Comparison of ENCODE assay signal across 26 cellular contexts in genomic region chr7:94130716-94131115, GRCh38.
DNase-seq lines count a peak whose midpoint lies in the region; ATAC-seq and TF ChIP-seq lines count a peak whose summit lies in the region.
"Had no signal": no experiment of that assay in that cellular context is flagged by ENCODE, and none has a peak within 500 bp of the region (broad histone marks: within the 10 kb centered on the region; RNA-seq: fewer than 3 reads in every experiment).

No MANE protein-coding gene starts in this region.

- no peak overlapping the region for H2AFZ ChIP-seq in ACC112 (ENCODE audit: low read length, unreplicated experiment)
- H2AFZ ChIP-seq in fibroblast of lung (ENCODE audit: low read length) = no peak overlapping the region
- H2AFZ ChIP-seq in trophoblast cell (ENCODE audit: insufficient read depth, low read length, poor library complexity) = no peak overlapping the region

- no peaks in the 10 kb centered on the region for H3K36me3 Mint-ChIP-seq in mesothelial cell of epicardium
- H3K36me3 Mint-ChIP-seq: CD4-positive, alpha-beta memory T cell had no signal

- H3K4me1 ChIP-seq in ACC112 (ENCODE audit: control insufficient read depth, insufficient read depth, low read length, unreplicated experiment) (peaks cover 35% of the 10 kb centered on the region), fibroblast of lung (ENCODE audit: control insufficient read depth, extremely low read depth, insufficient read depth, low read length) (peaks cover 10% of the 10 kb centered on the region), trophoblast cell (ENCODE audit: control insufficient read depth in 1 of 2, insufficient read depth in 2 of 2, low read length in 2 of 2) (peaks cover 0 to 3% of the 10 kb centered on the region in 2 experiments)

- no peak overlapping the region for H2AK5ac ChIP-seq in trophoblast cell (ENCODE audit: low read length)

- no CpG with 5 or more reads among the region's 3 CpGs for WGBS in trophoblast cell (ENCODE audit: extremely low coverage, insufficient coverage, insufficient read length)

- no peak overlapping the region for H3K14ac ChIP-seq in trophoblast cell (ENCODE audit: low read length)

- H3K4me3 ChIP-seq in ACC112 (ENCODE audit: low read depth, low read length) = no peak overlapping the region
- H3K4me3 ChIP-seq in fibroblast of lung (replicated peaks in 1 of 4; ENCODE audit: control extremely low read depth in 1 of 4, insufficient read depth in 1 of 4, low read depth in 3 of 4, low read length in 4 of 4) = no peak overlapping the region
- no peak overlapping the region for H3K4me3 ChIP-seq in trophoblast cell (ENCODE audit: low read depth, low read length)
- H3K4me3 ChIP-seq: SJCRH30 had no signal

- H3K4ac ChIP-seq in trophoblast cell (ENCODE audit: low read depth, low read length) = no peak overlapping the region

- H2BK120ac ChIP-seq in trophoblast cell (ENCODE audit: insufficient read depth, low read length, poor library complexity) = no peak overlapping the region

- no peak overlapping the region for H4K12ac ChIP-seq in trophoblast cell (ENCODE audit: low read depth, low read length)

- H3K9ac ChIP-seq in fibroblast of lung (ENCODE audit: insufficient read depth, low read length) (no peak overlapping the region), trophoblast cell (ENCODE audit: low read length) (no peak overlapping the region)

- H3K4me2 ChIP-seq in fibroblast of lung (ENCODE audit: extremely low read depth, insufficient read depth, low read length) (no peak overlapping the region), trophoblast cell (ENCODE audit: low read length) (no peak overlapping the region)

- H3K4me1 Mint-ChIP-seq in mesothelial cell of epicardium = peaks cover 16% of the 10 kb centered on the region
- H3K4me1 Mint-ChIP-seq: CD4-positive, alpha-beta memory T cell had no signal

- H3K9me3 ChIP-seq in fibroblast of lung (ENCODE audit: control insufficient read depth, insufficient read depth, low read depth, low read length) (no peaks in the 10 kb centered on the region), trophoblast cell (ENCODE audit: insufficient read depth, low read depth, low read length) (no peaks in the 10 kb centered on the region)
- H3K9me3 ChIP-seq: SJCRH30 had no signal

- H3K27ac ChIP-seq in ACC112 (ENCODE audit: low read depth, low read length) (peak overlapping the region; percentile 51; the same call in 1 of the 2 replicates), fibroblast of lung (ENCODE audit: insufficient read depth, low read length) (peak overlapping the region; percentile 11), trophoblast cell (ENCODE audit: low read depth, low read length) (no peak overlapping the region)
- H3K27ac ChIP-seq: SJCRH30 had no signal

- TF ChIP-seq CTCF in fibroblast of lung (conservative IDR thresholded peaks at IDR 0.05 in 1 of 2, IDR thresholded peaks at IDR 0.05 in 1 of 2; ENCODE audit: low read depth in 1 of 2, low read length in 2 of 2) = no peak
- no peak for TF ChIP-seq CTCF in mesothelial cell of epicardium (IDR thresholded peaks at IDR 0.05; ENCODE audit: unreplicated experiment)

- no peaks in the 10 kb centered on the region for H3K27me3 ChIP-seq in ACC112 (ENCODE audit: insufficient read depth, low read length)
- H3K27me3 ChIP-seq in fibroblast of lung (ENCODE audit: control insufficient read depth, insufficient read depth, low read length) = no peaks in the 10 kb centered on the region
- H3K27me3 ChIP-seq in trophoblast cell (ENCODE audit: insufficient read depth, low read length) = no peaks in the 10 kb centered on the region
- H3K27me3 ChIP-seq: SJCRH30 had no signal

- no peak overlapping the region for H2BK5ac ChIP-seq in trophoblast cell (ENCODE audit: low read depth, low read length, poor library complexity)

- H3K36me3 ChIP-seq in ACC112 (ENCODE audit: insufficient read depth, low read length) (no peaks in the 10 kb centered on the region), fibroblast of lung (ENCODE audit: control insufficient read depth, insufficient read depth, low read length) (no peaks in the 10 kb centered on the region), trophoblast cell (ENCODE audit: control insufficient read depth in 1 of 2, insufficient read depth in 2 of 2, low read length in 2 of 2) (no peaks in the 10 kb centered on the region)
- H3K36me3 ChIP-seq: SJCRH30 had no signal

- H3K4me3 Mint-ChIP-seq in mesothelial cell of epicardium = no peak overlapping the region
- H3K4me3 Mint-ChIP-seq: CD4-positive, alpha-beta memory T cell had no signal

- no peak overlapping the region for H4K91ac ChIP-seq in trophoblast cell (ENCODE audit: low read depth, low read length)

- peaks cover 1% of the 10 kb centered on the region for H3K27me3 Mint-ChIP-seq in mesothelial cell of epicardium (ENCODE audit: low read depth)

- no peak overlapping the region for H2BK12ac ChIP-seq in trophoblast cell (ENCODE audit: low read length)

- no peaks in the 10 kb centered on the region for H4K20me1 ChIP-seq in fibroblast of lung (ENCODE audit: control insufficient read depth, extremely low read depth, insufficient read depth, low read length)

- H3K23ac ChIP-seq in trophoblast cell (ENCODE audit: low read length) = no peak overlapping the region

- no peak overlapping the region for H3K18ac ChIP-seq in trophoblast cell (ENCODE audit: low read length)

- ATAC-seq in GM21529 (IDR thresholded peaks at IDR 0.05; ENCODE audit: unreplicated experiment) = no peak

- H3K9me3 Mint-ChIP-seq in mesothelial cell of epicardium = no peaks in the 10 kb centered on the region
- H3K9me3 Mint-ChIP-seq: CD4-positive, alpha-beta memory T cell had no signal

- H3K27ac Mint-ChIP-seq in mesothelial cell of epicardium = no peak overlapping the region
- H3K27ac Mint-ChIP-seq: CD4-positive, alpha-beta memory T cell had no signal

- no peaks in the 10 kb centered on the region for H3K79me2 ChIP-seq in ACC112 (ENCODE audit: control insufficient read depth, insufficient read depth, low read length, unreplicated experiment)
- H3K79me2 ChIP-seq in fibroblast of lung (ENCODE audit: control insufficient read depth, insufficient read depth, low read length) = no peaks in the 10 kb centered on the region
- H3K79me2 ChIP-seq in trophoblast cell (ENCODE audit: control insufficient read depth, insufficient read depth, low read length, poor library complexity) = no peaks in the 10 kb centered on the region

- H3K79me1 ChIP-seq in trophoblast cell (ENCODE audit: low read length) = no peaks in the 10 kb centered on the region

- peak; percentile 48 for DNase-seq in amniotic epithelial cell (ENCODE audit: low read depth)
- DNase-seq in fibroblast of lung (ENCODE audit: low read depth in 2 of 2) = peak in 1 of 2 donors; percentile 14
- DNase-seq in trophoblast cell = peak; percentile 5 to 65
- no peak for DNase-seq in mesothelial cell of epicardium (ENCODE audit: low spot score in 2 of 2, unreplicated experiment in 2 of 2)
- DNase-seq in activated naive CD4-positive, alpha-beta T cell treated with Interleukin-2 at 50 U/mL for 16 hours = no peak
- no peak for DNase-seq in COR-L47 (lab: John Stamatoyannopoulos, UW)
- DNase-seq: 8988T; C1 segment of cervical spinal cord; CD4-positive, alpha-beta memory T cell; DMS 273 treated with DMSO at 0.1 percent for 48 hours; DMS79; EL; GDM1; Karpas-422; NCI-H1092 treated with DMSO at 0.1 percent for 48 hours; NCI-H146; NCI-H1930; NCI-H2107; NCI-H446; NCI-H526; NCI-H82; NK-92 treated with Interleukin-12 subunit alpha and Interleukin-12 subunit beta, amount 100 ng/mL, for 24 hours; PC-3; SJCRH30 had no signal

- no peak overlapping the region for H4K8ac ChIP-seq in trophoblast cell (ENCODE audit: low read depth, low read length)

Comparison
In these comparisons a context has a peak if more than half of its experiments do, and no peak if none do; other contexts are left out.
1. DNase-seq: peak in amniotic epithelial cell (single experiment) and trophoblast cell (2 of 2); none in mesothelial cell of epicardium (0 of 2), activated naive CD4-positive, alpha-beta T cell treated with Interleukin-2 at 50 U/mL for 16 hours (single experiment) and COR-L47 (single experiment).